ENCODE assay signal across 24 cellular contexts in genomic region chr18:69686861-69687260, GRCh38.
A peak's percentile ranks its signal among the peaks of the same experiment; 100 is the strongest.
DNase-seq lines count a peak whose midpoint lies in the region; ATAC-seq, FAIRE-seq and TF ChIP-seq lines count a peak whose summit lies in the region.
"Had no signal": no experiment of that assay in that cellular context is flagged by ENCODE, and none has a peak within 500 bp of the region (broad histone marks: within the 10 kb centered on the region; RNA-seq: fewer than 3 reads in every experiment).

No MANE protein-coding gene starts in this region.

- CTCF ChIA-PET in IMR-90 (lab: Yijun Ruan, JAX) (no interaction called here), PC-9 (lab: Charles Lee) (no interaction called here)
- CTCF ChIA-PET in activated CD4-positive, alpha-beta T cell treated with anti-CD3 and anti-CD28 coated beads, Interleukin-2, amount 10 ng/mL, durations not matched to agents 7 days and 5 days (lab: Charles Lee): no interaction called here

- no peak overlapping the region for H3K18ac ChIP-seq in IMR-90 (ENCODE audit: low read depth, low read length)

- ATAC-seq in IMR-90 (ENCODE audit: low read depth) (no peak), GM18517 (IDR thresholded peaks at IDR 0.05; ENCODE audit: unreplicated experiment) (no peak), omental fat pad (ENCODE audit: low FRiP score) (no peak)
- ATAC-seq: GM12878, HCT116 had no signal

- H3K4me1 ChIP-seq in IMR-90 (ENCODE audit: control insufficient read depth, insufficient read depth, low read length) (peaks cover 4% of the 10 kb centered on the region; the same call in 1 of the 2 replicates), PC-9 (replicated peaks; ENCODE audit: insufficient read depth) (no peaks in the 10 kb centered on the region)
- H3K4me1 ChIP-seq: BLaER1 had no signal

- no peaks in the 10 kb centered on the region for H3F3A ChIP-seq in PC-9 (ENCODE audit: insufficient read depth, low read depth)

- H3K27me3 ChIP-seq in IMR-90 (ENCODE audit: control insufficient read depth, insufficient read depth, low read length): no peaks in the 10 kb centered on the region
- H3K27me3 ChIP-seq in PC-9 (ENCODE audit: insufficient read depth, low read depth): no peaks in the 10 kb centered on the region
- H3K27me3 ChIP-seq: BLaER1 had no signal

- H2AK5ac ChIP-seq in IMR-90 (ENCODE audit: low read depth, low read length): no peak overlapping the region

- TF ChIP-seq CTCF in IMR-90 (conservative IDR thresholded peaks at IDR 0.05; ENCODE audit: low read depth, low read length): no peak
- TF ChIP-seq CTCF in fibroblast of villous mesenchyme (IDR thresholded peaks at IDR 0.05; ENCODE audit: insufficient read depth, low read depth, low read length): no peak
- TF ChIP-seq CTCF in omental fat pad (IDR thresholded peaks at IDR 0.05): no peak
- no peak for TF ChIP-seq CTCF in PC-9 (conservative IDR thresholded peaks at IDR 0.05)

- H2BK120ac ChIP-seq in IMR-90 (ENCODE audit: low read depth, low read length): no peak overlapping the region

- no peak overlapping the region for H2BK15ac ChIP-seq in IMR-90 (ENCODE audit: low read depth, low read length)

- BruUV-seq in IMR-90 (replicated peaks; lab: Mats Ljungman, UMichigan) (no TSS peak), PC-9 (replicated peaks; lab: Mats Ljungman, UMichigan) (no TSS peak)

- no peaks in the 10 kb centered on the region for H4K20me1 ChIP-seq in IMR-90 (ENCODE audit: insufficient read depth, low read length)
- no peaks in the 10 kb centered on the region for H4K20me1 ChIP-seq in PC-9 (ENCODE audit: insufficient read depth)
- H4K20me1 ChIP-seq: BLaER1 had no signal

- no peak overlapping the region for H4K5ac ChIP-seq in IMR-90 (ENCODE audit: low read depth, low read length)

- H4K8ac ChIP-seq in IMR-90 (ENCODE audit: low read depth in 2 of 2, low read length in 2 of 2): no peak overlapping the region

- no peak overlapping the region for H2BK20ac ChIP-seq in IMR-90 (ENCODE audit: low read depth, low read length)

- WGBS in IMR-90 (ENCODE audit: extremely low coverage in 2 of 2, insufficient read length in 1 of 2), 2 experiments: no CpG with 5 or more reads among the region's 1 CpG

- dilution Hi-C loops in IMR-90 (cut with HindIII; ENCODE audit: low sequenced_read_pairs, unreplicated experiment): no loop called here

- H3K36me3 Mint-ChIP-seq in activated CD4-positive, alpha-beta T cell treated with anti-CD3 and anti-CD28 coated beads, Interleukin-2, amount 10 ng/mL, durations not matched to agents 7 days and 5 days (ENCODE audit: low read depth): no peaks in the 10 kb centered on the region

- H3K27ac ChIP-seq in IMR-90 (ENCODE audit: insufficient read depth, low read length) (no peak overlapping the region), PC-9 (no peak overlapping the region)
- H3K27ac ChIP-seq: BLaER1, RWPE1 had no signal

- TF ChIP-seq POLR2A in IMR-90 (IDR thresholded peaks at IDR 0.05; ENCODE audit: low read depth, low read length): no peak

- no peak overlapping the region for H3K4ac ChIP-seq in IMR-90 (ENCODE audit: low read depth, low read length)

- no peaks in the 10 kb centered on the region for H3K9me2 ChIP-seq in PC-9 (ENCODE audit: insufficient read depth)
- H3K9me2 ChIP-seq: SK-N-SH had no signal

- no peak for TF ChIP-seq RAD21 in IMR-90 (IDR thresholded peaks at IDR 0.05; ENCODE audit: low read length)

- in situ Hi-C loops in IMR-90 (cut with MboI; ENCODE audit: low sequenced_read_pairs): no loop called here

- H3K4me1 Mint-ChIP-seq in activated CD4-positive, alpha-beta T cell treated with anti-CD3 and anti-CD28 coated beads, Interleukin-2, amount 10 ng/mL, durations not matched to agents 7 days and 5 days: no peaks in the 10 kb centered on the region

- H3K79me2 ChIP-seq in PC-9 (ENCODE audit: low read depth): no peaks in the 10 kb centered on the region

- intact Hi-C loops in IMR-90 (cut with micrococcal nuclease): loop anchor here (10.0 kb wide), 2 partner anchors 158 to 842 kb away; no protein-coding TSS in a partner anchor
- intact Hi-C loops in PC-9 (cut with micrococcal nuclease; ENCODE audit: unreplicated experiment): no loop called here

- H3K79me1 ChIP-seq in IMR-90 (ENCODE audit: low read depth in 1 of 2, low read length in 2 of 2): no peaks in the 10 kb centered on the region

- no peak overlapping the region for H3K9ac ChIP-seq in IMR-90 (ENCODE audit: low read depth, low read length)
- H3K9ac ChIP-seq: BLaER1, SK-N-SH had no signal

- H3K4me3 ChIP-seq in IMR-90 (ENCODE audit: insufficient read depth, low read depth, low read length): no peak overlapping the region
- no peak overlapping the region for H3K4me3 ChIP-seq in fibroblast of villous mesenchyme (ENCODE audit: low read depth, low read length)
- H3K4me3 ChIP-seq in PC-9: no peak overlapping the region
- H3K4me3 ChIP-seq: BLaER1, GM12878 had no signal

- POLR2A ChIA-PET in IMR-90 (lab: Charles Lee; ENCODE audit: unreplicated experiment) (no interaction called here), PC-9 (lab: Charles Lee; ENCODE audit: unreplicated experiment) (no interaction called here)
- POLR2A ChIA-PET in activated CD4-positive, alpha-beta T cell treated with anti-CD3 and anti-CD28 coated beads, Interleukin-2, amount 10 ng/mL, durations not matched to agents 7 days and 5 days (lab: Charles Lee): no interaction called here

- H3K9me3 ChIP-seq in IMR-90 (ENCODE audit: control insufficient read depth, insufficient read depth, low read length) (no peaks in the 10 kb centered on the region), PC-9 (ENCODE audit: insufficient read depth, low read depth) (no peaks in the 10 kb centered on the region)
- H3K9me3 ChIP-seq: BLaER1, SK-N-SH had no signal

- H3K36me3 ChIP-seq in IMR-90 (ENCODE audit: control insufficient read depth, insufficient read depth, low read length) (no peaks in the 10 kb centered on the region), PC-9 (ENCODE audit: low read depth) (no peaks in the 10 kb centered on the region)
- H3K36me3 ChIP-seq: BLaER1 had no signal

- no peaks in the 10 kb centered on the region for H3K9me3 Mint-ChIP-seq in activated CD4-positive, alpha-beta T cell treated with anti-CD3 and anti-CD28 coated beads, Interleukin-2, amount 10 ng/mL, durations not matched to agents 7 days and 5 days
- H3K9me3 Mint-ChIP-seq: CD4-positive, alpha-beta T cell had no signal

- peaks cover 2% of the 10 kb centered on the region for H3K27me3 Mint-ChIP-seq in activated CD4-positive, alpha-beta T cell treated with anti-CD3 and anti-CD28 coated beads, Interleukin-2, amount 10 ng/mL, durations not matched to agents 7 days and 5 days

- H3K56ac ChIP-seq in IMR-90 (ENCODE audit: extremely low read depth, insufficient read depth, low read length): no peak overlapping the region

- H4K91ac ChIP-seq in IMR-90 (ENCODE audit: insufficient read depth, low read depth, low read length): no peak overlapping the region

- H3K14ac ChIP-seq in IMR-90 (replicated peaks; ENCODE audit: low read depth, low read length): no peak overlapping the region

- H3K23ac ChIP-seq in IMR-90 (ENCODE audit: low read depth, low read length): no peak overlapping the region

- no peak overlapping the region for H2BK5ac ChIP-seq in IMR-90 (ENCODE audit: low read depth, low read length, poor library complexity, severe bottlenecking)

- no peak overlapping the region for H2AFZ ChIP-seq in IMR-90 (replicated peaks; ENCODE audit: low read length, poor library complexity)
- H2AFZ ChIP-seq in PC-9: no peak overlapping the region

- no peaks in the 10 kb centered on the region for H3K9me1 ChIP-seq in IMR-90 (ENCODE audit: insufficient read depth, low read length)

- peak; percentile 50 for DNase-seq in IMR-90
- peak; percentile 36 for DNase-seq in fibroblast of villous mesenchyme (ENCODE audit: low read depth)
- DNase-seq in activated CD4-positive, alpha-beta T cell treated with anti-CD3 and anti-CD28 coated beads, Interleukin-2, amount 10 ng/mL, durations not matched to agents 7 days and 5 days: no peak
- no peak for DNase-seq in omental fat pad (ENCODE audit: low spot score)
- no peak for DNase-seq in PC-9
- DNase-seq: CD4-positive, alpha-beta T cell; COR-L47; DMS79 treated with DMSO at 0.1 percent for 48 hours; GOT3; KG1; NCI-H1092; NCI-H1436; NCI-H187 treated with DMSO at 0.1 percent for 48 hours; NCI-H2107; NCI-H446 treated with DMSO at 0.1 percent for 48 hours; NCI-H69; SHP77 treated with DMSO at 0.1 percent for 48 hours; SK-N-SH had no signal

- peak; percentile 97 for FAIRE-seq in endometrium (lab: Jason Lieb, UNC)
- FAIRE-seq: GM12878 had no signal

- H3K4me3 Mint-ChIP-seq in activated CD4-positive, alpha-beta T cell treated with anti-CD3 and anti-CD28 coated beads, Interleukin-2, amount 10 ng/mL, durations not matched to agents 7 days and 5 days: no peak overlapping the region
- H3K4me3 Mint-ChIP-seq: CD4-positive, alpha-beta T cell had no signal

- no peak overlapping the region for H2AK9ac ChIP-seq in IMR-90 (replicated peaks; ENCODE audit: low read depth, low read length, poor library complexity)

- H3K27ac Mint-ChIP-seq in activated CD4-positive, alpha-beta T cell treated with anti-CD3 and anti-CD28 coated beads, Interleukin-2, amount 10 ng/mL, durations not matched to agents 7 days and 5 days: no peak overlapping the region
- H3K27ac Mint-ChIP-seq: CD4-positive, alpha-beta T cell had no signal

- H3K4me2 ChIP-seq in IMR-90 (ENCODE audit: low read depth, low read length) (no peak overlapping the region), PC-9 (no peak overlapping the region)
- H3K4me2 ChIP-seq: BLaER1, SK-N-SH had no signal

TF ChIP-seq in IMR-90, 13 proteins besides CTCF, POLR2A, EP300 and RAD21:
- no peak for TF ChIP-seq NFE2L2 (IDR thresholded peaks at IDR 0.05; ENCODE audit: low read depth, low read length)
- TF ChIP-seq MXI1 (IDR thresholded peaks at IDR 0.05; ENCODE audit: borderline replicate concordance, low read depth, low read length): no peak
- TF ChIP-seq CEBPB (IDR thresholded peaks at IDR 0.05; ENCODE audit: low read depth, low read length): peak; percentile 19; the same call in 1 of the 2 replicates
- no peak for TF ChIP-seq SMC3 (IDR thresholded peaks at IDR 0.05; ENCODE audit: low read depth, low read length)

Comparison
In these comparisons a context has a peak if more than half of its experiments do, and no peak if none do; other contexts are left out.
1. DNase-seq: peak in IMR-90 (single experiment) and fibroblast of villous mesenchyme (single experiment); none in activated CD4-positive, alpha-beta T cell treated with anti-CD3 and anti-CD28 coated beads, Interleukin-2, amount 10 ng/mL, durations not matched to agents 7 days and 5 days (single experiment), omental fat pad (single experiment) and PC-9 (0 of 2).